ENCODE assay signal across 36 cellular contexts in genomic region chr16:29697391-29697790, GRCh38. TPM values are rescaled to one million over a fixed set of nuclear protein-coding genes. Genes with fewer than 3 reads are reported as not detected.
"Had no signal": no experiment of that assay in that cellular context is flagged by ENCODE, and none has a peak within 500 bp of the region (broad histone marks: within the 10 kb centered on the region; RNA-seq: fewer than 3 reads in every experiment).

No MANE protein-coding gene starts in this region.

- ATAC-seq: foreskin keratinocyte; gastroesophageal sphincter; heart left ventricle; left cardiac atrium; left lung; naive thymus-derived CD4-positive, alpha-beta T cell; psoas muscle; right cardiac atrium; stimulated activated naive CD8-positive, alpha-beta T cell treated with anti-CD3 and anti-CD28 coated beads, Interleukin-15, Interleukin-2, amounts not matched to agents 100 U/mL and 50 U/mL, for 24 hours had no signal

- H3K9ac ChIP-seq: neural progenitor cell had no signal

- H3K4me3 Mint-ChIP-seq: endodermal cell; naive thymus-derived CD4-positive, alpha-beta T cell; nephron; neural progenitor cell; type B pancreatic cell had no signal

- H3K27me3 ChIP-seq: dorsolateral prefrontal cortex, esophagus muscularis mucosa, foreskin keratinocyte, gastroesophageal sphincter, heart left ventricle, hepatocyte, neural progenitor cell, testis had no signal

- H3K27ac Mint-ChIP-seq: endodermal cell, nephron, neural progenitor cell had no signal

- H3K27ac ChIP-seq: dorsolateral prefrontal cortex, esophagus muscularis mucosa, foreskin keratinocyte, gastroesophageal sphincter, heart left ventricle, hepatocyte, left lung, neural progenitor cell, psoas muscle, skin epidermis, testis, tibial artery had no signal

- H3K4me1 ChIP-seq: foreskin keratinocyte, neural progenitor cell, psoas muscle, testis had no signal

- H3K9me3 Mint-ChIP-seq: naive thymus-derived CD4-positive, alpha-beta T cell had no signal

- FAIRE-seq: colon, endothelial cell of umbilical vein, islet of Langerhans had no signal

- H3K36me3 ChIP-seq: esophagus muscularis mucosa, gastroesophageal sphincter, heart left ventricle, left lung, neural progenitor cell, tibial artery had no signal

- H3K4me3 ChIP-seq: dorsolateral prefrontal cortex, esophagus muscularis mucosa, gastroesophageal sphincter, heart left ventricle, hepatocyte, left lung, neural progenitor cell, psoas muscle, skin epidermis, testis, tibial artery had no signal

- H3K4me2 ChIP-seq: hepatocyte, neural progenitor cell had no signal

- H2AFZ ChIP-seq: hepatocyte, neural progenitor cell had no signal

- H3K27me3 Mint-ChIP-seq: naive thymus-derived CD4-positive, alpha-beta T cell; type B pancreatic cell had no signal

- DNase-seq: dorsolateral prefrontal cortex; effector CD8-positive, alpha-beta T cell; foreskin keratinocyte; heart left ventricle; left cardiac atrium; mammary epithelial cell; mesendoderm; midbrain; naive thymus-derived CD4-positive, alpha-beta T cell; nucleus accumbens; psoas muscle; stimulated activated CD4-positive, alpha-beta T cell treated with anti-CD3 and anti-CD28 coated beads, Interleukin-15, amount 100 ng/mL, for 24 hours; stimulated activated CD4-positive, alpha-beta T cell treated with anti-CD3 and anti-CD28 coated beads, Interleukin-2, amount 100 ng/mL, for 48 hours; stimulated activated CD8-positive, alpha-beta memory T cell treated with anti-CD3 and anti-CD28 coated beads, Interleukin-4, amount 100 ng/mL, for 48 hours; stimulated activated naive CD8-positive, alpha-beta T cell treated with anti-CD3 and anti-CD28 coated beads, Interleukin-15, Interleukin-2, amounts not matched to agents 100 U/mL and 50 U/mL, for 24 hours; substantia nigra; testis; tibial artery had no signal

- H3K9me3 ChIP-seq: esophagus muscularis mucosa, gastroesophageal sphincter, heart left ventricle, left lung, psoas muscle, testis, tibial artery had no signal

RNA-seq across cellular contexts. Expression of gene SPN, which starts 34.3 kb away (rescaled TPM):
- total RNA-seq: endothelial cell of umbilical vein, epithelial cell of proximal tubule, fibroblast of lung, foreskin keratinocyte, mammary epithelial cell, osteocyte had no signal
- polyA plus RNA-seq: endothelial cell of umbilical vein, foreskin keratinocyte, mammary epithelial cell had no signal

RNA-seq across cellular contexts. Expression of gene C16orf54, which starts 48.4 kb away (rescaled TPM):
- total RNA-seq: endodermal cell, endothelial cell of umbilical vein, epithelial cell of proximal tubule, fibroblast of lung, foreskin keratinocyte, kidney epithelial cell, mammary epithelial cell, osteocyte, renal cortical epithelial cell had no signal
- polyA plus RNA-seq: endothelial cell of umbilical vein, fibroblast of lung, foreskin keratinocyte, mammary epithelial cell had no signal
